Comparison of ENCODE assay signal across 29 cellular contexts in genomic region chr1:205020466-205020865, GRCh38. TPM values are rescaled to one million over a fixed set of nuclear protein-coding genes. Genes with fewer than 3 reads are reported as not detected.
A peak's percentile ranks its signal among the peaks of the same experiment; 100 is the strongest.
DNase-seq lines count a peak whose midpoint lies in the region; ATAC-seq and TF ChIP-seq lines count a peak whose summit lies in the region.
"Had no signal": no experiment of that assay in that cellular context is flagged by ENCODE, and none has a peak within 500 bp of the region (broad histone marks: within the 10 kb centered on the region; RNA-seq: fewer than 3 reads in every experiment).

No MANE protein-coding gene starts in this region.

- CTCF ChIA-PET in WTC11 (lab: Charles Lee): interaction anchor here (4.1 to 6.1 kb wide), 2 partner anchors 31 to 41 kb away, joined by 22 to 57 read pairs; no protein-coding TSS in a partner anchor

- in situ Hi-C loops in G401 (cut with HindIII; ENCODE audit: low sequenced_read_pairs): no loop called here

- H3K27me3 Mint-ChIP-seq in WTC11 (ENCODE audit: low read depth): peaks cover 23% of the 10 kb centered on the region

- POLR2A ChIA-PET in WTC11 (lab: Charles Lee): no interaction called here

- H3K27ac ChIP-seq in angular gyrus (ENCODE audit: low read depth, low read length) (peak overlapping the region; percentile 51), dorsolateral prefrontal cortex (peak overlapping the region in 57 of 59 donors; percentile 7 to 90 (median 77))
- H3K27ac ChIP-seq: C4-2B, HL-60, Peyer's patch had no signal

- intact Hi-C loops in dorsolateral prefrontal cortex (cut with DNase I): no loop called here

- H3K27ac Mint-ChIP-seq in WTC11: no peak overlapping the region
- H3K27ac Mint-ChIP-seq: B cell; CD8-positive, alpha-beta T cell had no signal

- H3K36me3 Mint-ChIP-seq in WTC11: no peaks in the 10 kb centered on the region
- H3K36me3 Mint-ChIP-seq: CD8-positive, alpha-beta T cell had no signal

- H3K4me3 ChIP-seq in dorsolateral prefrontal cortex: no peak overlapping the region
- H3K4me3 ChIP-seq: Peyer's patch had no signal

- ATAC-seq in WTC11: no peak
- no peak for ATAC-seq in GM18870 (IDR thresholded peaks at IDR 0.05; ENCODE audit: unreplicated experiment)
- ATAC-seq: CD8-positive, alpha-beta T cell; HCT116 had no signal

- H3K27me3 ChIP-seq in dorsolateral prefrontal cortex: no peaks in the 10 kb centered on the region
- H3K27me3 ChIP-seq: Peyer's patch had no signal

- H3K9me3 Mint-ChIP-seq in WTC11: no peaks in the 10 kb centered on the region
- H3K9me3 Mint-ChIP-seq: CD8-positive, alpha-beta T cell had no signal

- no peak overlapping the region for H3K4me3 Mint-ChIP-seq in WTC11
- H3K4me3 Mint-ChIP-seq: B cell; CD8-positive, alpha-beta T cell had no signal

- peak; percentile 50 for DNase-seq in G401 (ENCODE audit: low spot score)
- peak in 1 of 10 donors; percentile 45 for DNase-seq in dorsolateral prefrontal cortex
- DNase-seq in pons (ENCODE audit: low spot score): peak; percentile 54
- no peak for DNase-seq in WTC11 (ENCODE audit: low spot score)
- DNase-seq in COLO668 (lab: John Stamatoyannopoulos, UW; ENCODE audit: unreplicated experiment): no peak
- DNase-seq: CD8-positive, alpha-beta T cell; DMS153; DND-41; GOT3; Kasumi-1; NCI-H1092 treated with DMSO at 0.1 percent for 48 hours; NCI-H146; NCI-H1930; NCI-H2107; NCI-H446 treated with DMSO at 0.1 percent for 48 hours; NCI-H526; OCI-M1; Peyer's patch; SHP77 treated with DMSO at 0.1 percent for 48 hours; T-helper 1 cell had no signal

- TF ChIP-seq CTCF in dorsolateral prefrontal cortex (IDR thresholded peaks at IDR 0.05 in 54 of 56, conservative IDR thresholded peaks at IDR 0.05 in 2 of 56; ENCODE audit: low read depth in 1 of 56, partially characterized antibody in 56 of 56): no peak
- no peak for TF ChIP-seq CTCF in WTC11 (IDR thresholded peaks at IDR 0.05)

- no peaks in the 10 kb centered on the region for H3K4me1 Mint-ChIP-seq in WTC11
- H3K4me1 Mint-ChIP-seq: B cell had no signal

TF ChIP-seq in WTC11, 78 proteins besides CTCF, POLR2A, EP300 and RAD21:
- TF ChIP-seq, protein P1, sequence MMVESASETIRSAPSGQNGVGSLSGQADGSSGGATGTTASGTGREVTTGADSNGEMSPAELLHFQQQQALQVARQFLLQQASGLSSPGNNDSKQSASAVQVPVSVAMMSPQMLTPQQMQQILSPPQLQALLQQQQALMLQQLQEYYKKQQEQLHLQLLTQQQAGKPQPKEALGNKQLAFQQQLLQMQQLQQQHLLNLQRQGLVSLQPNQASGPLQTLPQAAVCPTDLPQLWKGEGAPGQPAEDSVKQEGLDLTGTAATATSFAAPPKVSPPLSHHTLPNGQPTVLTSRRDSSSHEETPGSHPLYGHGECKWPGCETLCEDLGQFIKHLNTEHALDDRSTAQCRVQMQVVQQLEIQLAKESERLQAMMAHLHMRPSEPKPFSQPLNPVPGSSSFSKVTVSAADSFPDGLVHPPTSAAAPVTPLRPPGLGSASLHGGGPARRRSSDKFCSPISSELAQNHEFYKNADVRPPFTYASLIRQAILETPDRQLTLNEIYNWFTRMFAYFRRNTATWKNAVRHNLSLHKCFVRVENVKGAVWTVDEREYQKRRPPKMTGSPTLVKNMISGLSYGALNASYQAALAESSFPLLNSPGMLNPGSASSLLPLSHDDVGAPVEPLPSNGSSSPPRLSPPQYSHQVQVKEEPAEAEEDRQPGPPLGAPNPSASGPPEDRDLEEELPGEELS (CRISPR knock-in tag; IDR thresholded peaks at IDR 0.05): no peak
- no peak for TF ChIP-seq ATF3 (CRISPR knock-in tag; conservative IDR thresholded peaks at IDR 0.05)
- TF ChIP-seq RELA (CRISPR knock-in tag; IDR thresholded peaks at IDR 0.05; ENCODE audit: borderline replicate concordance): no peak
- TF ChIP-seq NFE2L1 (CRISPR knock-in tag; IDR thresholded peaks at IDR 0.05): no peak
- TF ChIP-seq, protein P2, sequence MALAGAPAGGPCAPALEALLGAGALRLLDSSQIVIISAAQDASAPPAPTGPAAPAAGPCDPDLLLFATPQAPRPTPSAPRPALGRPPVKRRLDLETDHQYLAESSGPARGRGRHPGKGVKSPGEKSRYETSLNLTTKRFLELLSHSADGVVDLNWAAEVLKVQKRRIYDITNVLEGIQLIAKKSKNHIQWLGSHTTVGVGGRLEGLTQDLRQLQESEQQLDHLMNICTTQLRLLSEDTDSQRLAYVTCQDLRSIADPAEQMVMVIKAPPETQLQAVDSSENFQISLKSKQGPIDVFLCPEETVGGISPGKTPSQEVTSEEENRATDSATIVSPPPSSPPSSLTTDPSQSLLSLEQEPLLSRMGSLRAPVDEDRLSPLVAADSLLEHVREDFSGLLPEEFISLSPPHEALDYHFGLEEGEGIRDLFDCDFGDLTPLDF (CRISPR knock-in tag; IDR thresholded peaks at IDR 0.05): no peak
- TF ChIP-seq USF1 (CRISPR knock-in tag; IDR thresholded peaks at IDR 0.05): no peak
- no peak for TF ChIP-seq FOXK1 (CRISPR knock-in tag; IDR thresholded peaks at IDR 0.05)
- TF ChIP-seq IRF1 (CRISPR knock-in tag; IDR thresholded peaks at IDR 0.05): no peak
- TF ChIP-seq OVOL2 (CRISPR knock-in tag; IDR thresholded peaks at IDR 0.05; ENCODE audit: borderline replicate concordance): no peak
- TF ChIP-seq ZNF416 (CRISPR knock-in tag; IDR thresholded peaks at IDR 0.05): no peak
- TF ChIP-seq TEAD4 (CRISPR knock-in tag; IDR thresholded peaks at IDR 0.05): no peak
TF ChIP-seq in WTC11: peak in this region for 0.

RNA-seq across cellular contexts. Expression of gene CNTN2, which starts 22.5 kb away (rescaled TPM):
- 0.06 TPM in 1 of 2 replicates, not detected in the other for total RNA-seq in G401 (2014; rRNA removed; shearing (Covaris generic))
- total RNA-seq in dorsolateral prefrontal cortex (1,000 to 10,000 TPM in 1 of 120 experiments, 100 to 1,000 TPM in 115, 10 to 100 TPM in 4; 87.4 to 1,120 (median 263) TPM), WTC11 (2021) (0.89 to 1.3 TPM (median 1.2 TPM) in 3 replicates)
- total RNA-seq: A673; B cell; CD8-positive, alpha-beta T cell; HT-29; M059J had no signal

Comparison
In these comparisons a context has a peak if more than half of its experiments do, and no peak if none do; other contexts are left out.
1. DNase-seq: peak in G401 (single experiment) and pons (single experiment); none in WTC11 (single experiment) and COLO668 (single experiment).
2. RNA of gene CNTN2, which starts 22.5 kb away (total RNA-seq): 87.4 to 1,120 TPM in dorsolateral prefrontal cortex; 0.89 to 1.3 TPM in WTC11 and 0.06 TPM in G401; every median in the first group is over 10 times any median in the second.